In genomic region chrX:107619836-107620235, GRCh38 we compare ENCODE assay signal across 11 cellular contexts.
"Had no signal": no experiment of that assay in that cellular context is flagged by ENCODE, and none has a peak within 500 bp of the region (broad histone marks: within the 10 kb centered on the region; RNA-seq: fewer than 3 reads in every experiment).

No MANE protein-coding gene starts in this region.

- H3K4me1 Mint-ChIP-seq: activated CD4-positive, alpha-beta T cell treated with anti-CD3 and anti-CD28 coated beads, Interleukin-2, amount 10 ng/mL, durations not matched to agents 7 days and 5 days; activated naive CD8-positive, alpha-beta T cell treated with anti-CD3 and anti-CD28 coated beads for 36 hours had no signal

- H3K4me3 ChIP-seq: cardiac muscle cell, psoas muscle, sigmoid colon, thoracic aorta had no signal

- H3K27ac Mint-ChIP-seq: activated CD4-positive, alpha-beta T cell treated with anti-CD3 and anti-CD28 coated beads, Interleukin-2, amount 10 ng/mL, durations not matched to agents 7 days and 5 days; activated naive CD8-positive, alpha-beta T cell treated with anti-CD3 and anti-CD28 coated beads for 36 hours had no signal

- H3K27me3 ChIP-seq: cardiac muscle cell, sigmoid colon had no signal

- H3K4me3 Mint-ChIP-seq: activated CD4-positive, alpha-beta T cell treated with anti-CD3 and anti-CD28 coated beads, Interleukin-2, amount 10 ng/mL, durations not matched to agents 7 days and 5 days; activated naive CD8-positive, alpha-beta T cell treated with anti-CD3 and anti-CD28 coated beads for 36 hours had no signal

- H3K27me3 Mint-ChIP-seq: activated CD4-positive, alpha-beta T cell treated with anti-CD3 and anti-CD28 coated beads, Interleukin-2, amount 10 ng/mL, durations not matched to agents 7 days and 5 days; activated naive CD8-positive, alpha-beta T cell treated with anti-CD3 and anti-CD28 coated beads for 36 hours had no signal

- H3K4me1 ChIP-seq: psoas muscle, sigmoid colon had no signal

- H3K36me3 ChIP-seq: cardiac muscle cell, sigmoid colon, thoracic aorta had no signal

- H3K9me3 ChIP-seq: psoas muscle, sigmoid colon, thoracic aorta had no signal

- H3K9me3 Mint-ChIP-seq: activated CD4-positive, alpha-beta T cell treated with anti-CD3 and anti-CD28 coated beads, Interleukin-2, amount 10 ng/mL, durations not matched to agents 7 days and 5 days; activated naive CD8-positive, alpha-beta T cell treated with anti-CD3 and anti-CD28 coated beads for 36 hours had no signal

- H3K36me3 Mint-ChIP-seq: activated naive CD8-positive, alpha-beta T cell treated with anti-CD3 and anti-CD28 coated beads for 36 hours had no signal

- H3K27ac ChIP-seq: cardiac muscle cell, psoas muscle, sigmoid colon, thoracic aorta had no signal

- DNase-seq: activated CD4-positive, alpha-beta T cell treated with anti-CD3 and anti-CD28 coated beads, Interleukin-2, amount 10 ng/mL, durations not matched to agents 7 days and 5 days; activated CD4-positive, CD25-positive, alpha-beta regulatory T cell; activated naive CD8-positive, alpha-beta T cell treated with anti-CD3 and anti-CD28 coated beads for 36 hours; anterior cingulate cortex; midbrain; psoas muscle; sigmoid colon; stimulated activated CD4-positive, alpha-beta T cell treated with anti-CD3 and anti-CD28 coated beads, Interleukin-1b, Interleukin-23, amount 100 ng/mL, for 48 hours; SW 1271 had no signal
